1 cellular context compared by ENCODE assay signal in genomic region chr21:35041122-35041521, GRCh38.
TF ChIP-seq lines count a peak whose summit lies in the region.

No MANE protein-coding gene starts in this region.

TF ChIP-seq in SK-N-SH, 30 proteins besides CTCF, POLR2A, EP300 and RAD21:
- TF ChIP-seq FOSL2 (IDR thresholded peaks at IDR 0.05; ENCODE audit: borderline replicate concordance, low read depth) (no peak), ZBTB33 (IDR thresholded peaks at IDR 0.05; ENCODE audit: borderline replicate concordance, low read depth) (no peak), EZH2phosphoT487 (IDR thresholded peaks at IDR 0.05; ENCODE audit: borderline replicate concordance, low read depth) (no peak), RXRA (IDR thresholded peaks at IDR 0.05; ENCODE audit: borderline replicate concordance, low read depth) (no peak), POLR2AphosphoS5 (IDR thresholded peaks at IDR 0.05; ENCODE audit: low read depth, low read length) (no peak), USF2 (IDR thresholded peaks at IDR 0.05; ENCODE audit: borderline replicate concordance, low read depth, low read length) (no peak), GABPA (IDR thresholded peaks at IDR 0.05; ENCODE audit: low read depth) (no peak), TAF1 (IDR thresholded peaks at IDR 0.05; ENCODE audit: borderline replicate concordance, low read depth, low read length) (no peak), YY1 (IDR thresholded peaks at IDR 0.05; ENCODE audit: low read depth) (no peak), NFIC (IDR thresholded peaks at IDR 0.05; ENCODE audit: borderline replicate concordance) (no peak)
